Comparison of ENCODE assay signal across 1 cellular context in the genomic region with DNA sequence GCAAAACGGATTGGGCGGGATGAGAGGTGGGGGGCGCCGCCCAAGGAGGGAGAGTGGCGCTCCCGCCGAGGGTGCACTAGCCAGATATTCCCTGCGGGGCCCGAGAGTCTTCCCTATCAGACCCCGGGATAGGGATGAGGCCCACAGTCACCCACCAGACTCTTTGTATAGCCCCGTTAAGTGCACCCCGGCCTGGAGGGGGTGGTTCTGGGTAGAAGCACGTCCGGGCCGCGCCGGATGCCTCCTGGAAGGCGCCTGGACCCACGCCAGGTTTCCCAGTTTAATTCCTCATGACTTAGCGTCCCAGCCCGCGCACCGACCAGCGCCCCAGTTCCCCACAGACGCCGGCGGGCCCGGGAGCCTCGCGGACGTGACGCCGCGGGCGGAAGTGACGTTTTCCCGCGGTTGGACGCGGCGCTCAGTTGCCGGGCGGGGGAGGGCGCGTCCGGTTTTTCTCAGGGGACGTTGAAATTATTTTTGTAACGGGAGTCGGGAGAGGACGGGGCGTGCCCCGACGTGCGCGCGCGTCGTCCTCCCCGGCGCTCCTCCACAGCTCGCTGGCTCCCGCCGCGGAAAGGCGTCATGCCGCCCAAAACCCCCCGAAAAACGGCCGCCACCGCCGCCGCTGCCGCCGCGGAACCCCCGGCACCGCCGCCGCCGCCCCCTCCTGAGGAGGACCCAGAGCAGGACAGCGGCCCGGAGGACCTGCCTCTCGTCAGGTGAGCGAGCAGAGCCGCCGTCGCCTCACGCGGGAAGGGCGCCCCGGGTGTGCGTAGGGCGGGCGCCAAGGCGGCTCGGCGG.
TF ChIP-seq lines count a peak whose summit lies in the region.

A gene (plus strand): TSS at position 421 of the 801 bp plus-strand sequence. CDS start 162 bp downstream, at position 583.

TF ChIP-seq in K562, 482 proteins besides CTCF, POLR2A, EP300 and RAD21 (continued from another document and continues in another):
- TF ChIP-seq, protein P1, sequence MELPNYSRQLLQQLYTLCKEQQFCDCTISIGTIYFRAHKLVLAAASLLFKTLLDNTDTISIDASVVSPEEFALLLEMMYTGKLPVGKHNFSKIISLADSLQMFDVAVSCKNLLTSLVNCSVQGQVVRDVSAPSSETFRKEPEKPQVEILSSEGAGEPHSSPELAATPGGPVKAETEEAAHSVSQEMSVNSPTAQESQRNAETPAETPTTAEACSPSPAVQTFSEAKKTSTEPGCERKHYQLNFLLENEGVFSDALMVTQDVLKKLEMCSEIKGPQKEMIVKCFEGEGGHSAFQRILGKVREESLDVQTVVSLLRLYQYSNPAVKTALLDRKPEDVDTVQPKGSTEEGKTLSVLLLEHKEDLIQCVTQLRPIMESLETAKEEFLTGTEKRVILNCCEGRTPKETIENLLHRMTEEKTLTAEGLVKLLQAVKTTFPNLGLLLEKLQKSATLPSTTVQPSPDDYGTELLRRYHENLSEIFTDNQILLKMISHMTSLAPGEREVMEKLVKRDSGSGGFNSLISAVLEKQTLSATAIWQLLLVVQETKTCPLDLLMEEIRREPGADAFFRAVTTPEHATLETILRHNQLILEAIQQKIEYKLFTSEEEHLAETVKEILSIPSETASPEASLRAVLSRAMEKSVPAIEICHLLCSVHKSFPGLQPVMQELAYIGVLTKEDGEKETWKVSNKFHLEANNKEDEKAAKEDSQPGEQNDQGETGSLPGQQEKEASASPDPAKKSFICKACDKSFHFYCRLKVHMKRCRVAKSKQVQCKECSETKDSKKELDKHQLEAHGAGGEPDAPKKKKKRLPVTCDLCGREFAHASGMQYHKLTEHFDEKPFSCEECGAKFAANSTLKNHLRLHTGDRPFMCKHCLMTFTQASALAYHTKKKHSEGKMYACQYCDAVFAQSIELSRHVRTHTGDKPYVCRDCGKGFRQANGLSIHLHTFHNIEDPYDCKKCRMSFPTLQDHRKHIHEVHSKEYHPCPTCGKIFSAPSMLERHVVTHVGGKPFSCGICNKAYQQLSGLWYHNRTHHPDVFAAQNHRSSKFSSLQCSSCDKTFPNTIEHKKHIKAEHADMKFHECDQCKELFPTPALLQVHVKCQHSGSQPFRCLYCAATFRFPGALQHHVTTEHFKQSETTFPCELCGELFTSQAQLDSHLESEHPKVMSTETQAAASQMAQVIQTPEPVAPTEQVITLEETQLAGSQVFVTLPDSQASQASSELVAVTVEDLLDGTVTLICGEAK (IDR thresholded peaks at IDR 0.05), result peak; percentile 89
- TF ChIP-seq, protein P1 (CRISPR knock-in tag; IDR thresholded peaks at IDR 0.05), result no peak
- TF ChIP-seq RBBP5 (IDR thresholded peaks at IDR 0.05; ENCODE audit: borderline replicate concordance, insufficient read depth, low read length, poor library complexity, severe bottlenecking) (peak; percentile 66), KDM5B (IDR thresholded peaks at IDR 0.05; ENCODE audit: insufficient replicate concordance, low read depth, low read length) (peak; percentile 60), CHD1 (IDR thresholded peaks at IDR 0.05; ENCODE audit: low read length) (no peak), NONO (IDR thresholded peaks at IDR 0.05; ENCODE audit: low read depth in 2 of 2, low read length in 1 of 2) (peak in 1 of 2 experiments; percentile 41; a peak in 1 of 4 replicates), SMAD1 (IDR thresholded peaks at IDR 0.05; ENCODE audit: low read depth, low read length, partially characterized antibody) (peak; percentile 39), ZFX (CRISPR knock-in tag; IDR thresholded peaks at IDR 0.05) (peak; percentile 92), BDP1 (IDR thresholded peaks at IDR 0.05; ENCODE audit: insufficient read depth, insufficient read length) (no peak), CREM (IDR thresholded peaks at IDR 0.05; ENCODE audit: low read depth) (peak; percentile 97), NELFE (IDR thresholded peaks at IDR 0.05; ENCODE audit: insufficient read depth, insufficient read length) (no peak), POU5F1 (IDR thresholded peaks at IDR 0.05; ENCODE audit: borderline replicate concordance, low read depth, low read length, partially characterized antibody) (no peak), TAF1 (IDR thresholded peaks at IDR 0.05; ENCODE audit: control insufficient read depth, extremely low read depth, insufficient read depth, low read length, severe bottlenecking) (peak; percentile 64), CREB1 (IDR thresholded peaks at IDR 0.05) (peak; percentile 92), CREB1 (CRISPR knock-in tag; IDR thresholded peaks at IDR 0.05) (peak; percentile 93), NR1H2 (CRISPR knock-in tag; IDR thresholded peaks at IDR 0.05) (0 out of 2 replicates have a peak, but pooled peaks have one; percentile 28), PML (IDR thresholded peaks at IDR 0.05; ENCODE audit: low read length) (peak; percentile 65), ZNF57 (CRISPR knock-in tag; IDR thresholded peaks at IDR 0.05) (0 out of 2 replicates have a peak, but pooled peaks have one; percentile 16)
- TF ChIP-seq, protein P2, sequence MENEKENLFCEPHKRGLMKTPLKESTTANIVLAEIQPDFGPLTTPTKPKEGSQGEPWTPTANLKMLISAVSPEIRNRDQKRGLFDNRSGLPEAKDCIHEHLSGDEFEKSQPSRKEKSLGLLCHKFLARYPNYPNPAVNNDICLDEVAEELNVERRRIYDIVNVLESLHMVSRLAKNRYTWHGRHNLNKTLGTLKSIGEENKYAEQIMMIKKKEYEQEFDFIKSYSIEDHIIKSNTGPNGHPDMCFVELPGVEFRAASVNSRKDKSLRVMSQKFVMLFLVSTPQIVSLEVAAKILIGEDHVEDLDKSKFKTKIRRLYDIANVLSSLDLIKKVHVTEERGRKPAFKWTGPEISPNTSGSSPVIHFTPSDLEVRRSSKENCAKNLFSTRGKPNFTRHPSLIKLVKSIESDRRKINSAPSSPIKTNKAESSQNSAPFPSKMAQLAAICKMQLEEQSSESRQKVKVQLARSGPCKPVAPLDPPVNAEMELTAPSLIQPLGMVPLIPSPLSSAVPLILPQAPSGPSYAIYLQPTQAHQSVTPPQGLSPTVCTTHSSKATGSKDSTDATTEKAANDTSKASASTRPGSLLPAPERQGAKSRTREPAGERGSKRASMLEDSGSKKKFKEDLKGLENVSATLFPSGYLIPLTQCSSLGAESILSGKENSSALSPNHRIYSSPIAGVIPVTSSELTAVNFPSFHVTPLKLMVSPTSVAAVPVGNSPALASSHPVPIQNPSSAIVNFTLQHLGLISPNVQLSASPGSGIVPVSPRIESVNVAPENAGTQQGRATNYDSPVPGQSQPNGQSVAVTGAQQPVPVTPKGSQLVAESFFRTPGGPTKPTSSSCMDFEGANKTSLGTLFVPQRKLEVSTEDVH (IDR thresholded peaks at IDR 0.05; ENCODE audit: low read depth, partially characterized antibody), result peak; percentile 100
- TF ChIP-seq, protein P3, sequence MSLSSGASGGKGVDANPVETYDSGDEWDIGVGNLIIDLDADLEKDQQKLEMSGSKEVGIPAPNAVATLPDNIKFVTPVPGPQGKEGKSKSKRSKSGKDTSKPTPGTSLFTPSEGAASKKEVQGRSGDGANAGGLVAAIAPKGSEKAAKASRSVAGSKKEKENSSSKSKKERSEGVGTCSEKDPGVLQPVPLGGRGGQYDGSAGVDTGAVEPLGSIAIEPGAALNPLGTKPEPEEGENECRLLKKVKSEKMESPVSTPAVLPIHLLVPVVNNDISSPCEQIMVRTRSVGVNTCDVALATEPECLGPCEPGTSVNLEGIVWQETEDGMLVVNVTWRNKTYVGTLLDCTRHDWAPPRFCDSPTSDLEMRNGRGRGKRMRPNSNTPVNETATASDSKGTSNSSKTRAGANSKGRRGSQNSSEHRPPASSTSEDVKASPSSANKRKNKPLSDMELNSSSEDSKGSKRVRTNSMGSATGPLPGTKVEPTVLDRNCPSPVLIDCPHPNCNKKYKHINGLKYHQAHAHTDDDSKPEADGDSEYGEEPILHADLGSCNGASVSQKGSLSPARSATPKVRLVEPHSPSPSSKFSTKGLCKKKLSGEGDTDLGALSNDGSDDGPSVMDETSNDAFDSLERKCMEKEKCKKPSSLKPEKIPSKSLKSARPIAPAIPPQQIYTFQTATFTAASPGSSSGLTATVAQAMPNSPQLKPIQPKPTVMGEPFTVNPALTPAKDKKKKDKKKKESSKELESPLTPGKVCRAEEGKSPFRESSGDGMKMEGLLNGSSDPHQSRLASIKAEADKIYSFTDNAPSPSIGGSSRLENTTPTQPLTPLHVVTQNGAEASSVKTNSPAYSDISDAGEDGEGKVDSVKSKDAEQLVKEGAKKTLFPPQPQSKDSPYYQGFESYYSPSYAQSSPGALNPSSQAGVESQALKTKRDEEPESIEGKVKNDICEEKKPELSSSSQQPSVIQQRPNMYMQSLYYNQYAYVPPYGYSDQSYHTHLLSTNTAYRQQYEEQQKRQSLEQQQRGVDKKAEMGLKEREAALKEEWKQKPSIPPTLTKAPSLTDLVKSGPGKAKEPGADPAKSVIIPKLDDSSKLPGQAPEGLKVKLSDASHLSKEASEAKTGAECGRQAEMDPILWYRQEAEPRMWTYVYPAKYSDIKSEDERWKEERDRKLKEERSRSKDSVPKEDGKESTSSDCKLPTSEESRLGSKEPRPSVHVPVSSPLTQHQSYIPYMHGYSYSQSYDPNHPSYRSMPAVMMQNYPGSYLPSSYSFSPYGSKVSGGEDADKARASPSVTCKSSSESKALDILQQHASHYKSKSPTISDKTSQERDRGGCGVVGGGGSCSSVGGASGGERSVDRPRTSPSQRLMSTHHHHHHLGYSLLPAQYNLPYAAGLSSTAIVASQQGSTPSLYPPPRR (CRISPR knock-in tag; IDR thresholded peaks at IDR 0.05; ENCODE audit: borderline replicate concordance), result no peak
- TF ChIP-seq, protein P4, sequence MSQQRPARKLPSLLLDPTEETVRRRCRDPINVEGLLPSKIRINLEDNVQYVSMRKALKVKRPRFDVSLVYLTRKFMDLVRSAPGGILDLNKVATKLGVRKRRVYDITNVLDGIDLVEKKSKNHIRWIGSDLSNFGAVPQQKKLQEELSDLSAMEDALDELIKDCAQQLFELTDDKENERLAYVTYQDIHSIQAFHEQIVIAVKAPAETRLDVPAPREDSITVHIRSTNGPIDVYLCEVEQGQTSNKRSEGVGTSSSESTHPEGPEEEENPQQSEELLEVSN (IDR thresholded peaks at IDR 0.05; ENCODE audit: borderline replicate concordance in 1 of 2, extremely low read depth in 1 of 2, insufficient read depth in 1 of 2, insufficient read length in 1 of 2, low read depth in 1 of 2, low read length in 1 of 2, poor library complexity in 1 of 2, severe bottlenecking in 1 of 2), result peak; percentile 36 to 67
- TF ChIP-seq, protein P5, sequence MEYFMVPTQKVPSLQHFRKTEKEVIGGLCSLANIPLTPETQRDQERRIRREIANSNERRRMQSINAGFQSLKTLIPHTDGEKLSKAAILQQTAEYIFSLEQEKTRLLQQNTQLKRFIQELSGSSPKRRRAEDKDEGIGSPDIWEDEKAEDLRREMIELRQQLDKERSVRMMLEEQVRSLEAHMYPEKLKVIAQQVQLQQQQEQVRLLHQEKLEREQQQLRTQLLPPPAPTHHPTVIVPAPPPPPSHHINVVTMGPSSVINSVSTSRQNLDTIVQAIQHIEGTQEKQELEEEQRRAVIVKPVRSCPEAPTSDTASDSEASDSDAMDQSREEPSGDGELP (CRISPR knock-in tag; IDR thresholded peaks at IDR 0.05; ENCODE audit: borderline replicate concordance), result peak; percentile 73
- TF ChIP-seq, protein P6, sequence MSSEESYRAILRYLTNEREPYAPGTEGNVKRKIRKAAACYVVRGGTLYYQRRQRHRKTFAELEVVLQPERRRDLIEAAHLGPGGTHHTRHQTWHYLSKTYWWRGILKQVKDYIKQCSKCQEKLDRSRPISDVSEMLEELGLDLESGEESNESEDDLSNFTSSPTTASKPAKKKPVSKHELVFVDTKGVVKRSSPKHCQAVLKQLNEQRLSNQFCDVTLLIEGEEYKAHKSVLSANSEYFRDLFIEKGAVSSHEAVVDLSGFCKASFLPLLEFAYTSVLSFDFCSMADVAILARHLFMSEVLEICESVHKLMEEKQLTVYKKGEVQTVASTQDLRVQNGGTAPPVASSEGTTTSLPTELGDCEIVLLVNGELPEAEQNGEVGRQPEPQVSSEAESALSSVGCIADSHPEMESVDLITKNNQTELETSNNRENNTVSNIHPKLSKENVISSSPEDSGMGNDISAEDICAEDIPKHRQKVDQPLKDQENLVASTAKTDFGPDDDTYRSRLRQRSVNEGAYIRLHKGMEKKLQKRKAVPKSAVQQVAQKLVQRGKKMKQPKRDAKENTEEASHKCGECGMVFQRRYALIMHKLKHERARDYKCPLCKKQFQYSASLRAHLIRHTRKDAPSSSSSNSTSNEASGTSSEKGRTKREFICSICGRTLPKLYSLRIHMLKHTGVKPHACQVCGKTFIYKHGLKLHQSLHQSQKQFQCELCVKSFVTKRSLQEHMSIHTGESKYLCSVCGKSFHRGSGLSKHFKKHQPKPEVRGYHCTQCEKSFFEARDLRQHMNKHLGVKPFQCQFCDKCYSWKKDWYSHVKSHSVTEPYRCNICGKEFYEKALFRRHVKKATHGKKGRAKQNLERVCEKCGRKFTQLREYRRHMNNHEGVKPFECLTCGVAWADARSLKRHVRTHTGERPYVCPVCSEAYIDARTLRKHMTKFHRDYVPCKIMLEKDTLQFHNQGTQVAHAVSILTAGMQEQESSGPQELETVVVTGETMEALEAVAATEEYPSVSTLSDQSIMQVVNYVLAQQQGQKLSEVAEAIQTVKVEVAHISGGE (CRISPR knock-in tag; IDR thresholded peaks at IDR 0.05), result peak in 2 of 3 experiments; percentile 61 to 92; a peak in 3 of 6 replicates
- TF ChIP-seq, protein P7, sequence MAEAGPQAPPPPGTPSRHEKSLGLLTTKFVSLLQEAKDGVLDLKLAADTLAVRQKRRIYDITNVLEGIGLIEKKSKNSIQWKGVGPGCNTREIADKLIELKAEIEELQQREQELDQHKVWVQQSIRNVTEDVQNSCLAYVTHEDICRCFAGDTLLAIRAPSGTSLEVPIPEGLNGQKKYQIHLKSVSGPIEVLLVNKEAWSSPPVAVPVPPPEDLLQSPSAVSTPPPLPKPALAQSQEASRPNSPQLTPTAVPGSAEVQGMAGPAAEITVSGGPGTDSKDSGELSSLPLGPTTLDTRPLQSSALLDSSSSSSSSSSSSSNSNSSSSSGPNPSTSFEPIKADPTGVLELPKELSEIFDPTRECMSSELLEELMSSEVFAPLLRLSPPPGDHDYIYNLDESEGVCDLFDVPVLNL (CRISPR knock-in tag; IDR thresholded peaks at IDR 0.05; ENCODE audit: low read depth), result peak; percentile 67; the same call in 1 of the 2 replicates
